ENCODE assay signal across 8 cellular contexts in the genomic region with DNA sequence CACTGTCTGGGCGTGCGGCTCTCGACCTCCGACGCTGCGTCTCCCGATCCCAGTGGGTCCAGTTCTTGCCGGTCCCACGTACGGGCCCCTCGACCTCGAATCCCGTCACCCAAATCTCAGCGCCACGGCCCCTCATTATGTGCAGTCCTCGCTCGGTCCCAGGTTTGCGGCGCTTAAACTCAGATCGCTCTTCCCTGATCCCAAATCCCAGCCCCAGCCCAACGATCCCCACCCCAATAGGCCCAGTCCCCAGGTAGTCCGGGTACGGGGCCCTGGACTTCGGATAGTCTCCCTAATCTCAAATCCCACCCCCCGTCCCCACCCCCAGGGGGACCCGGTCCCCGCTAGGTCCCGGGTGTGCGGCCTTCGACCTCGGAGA. TPM values are rescaled to one million over a fixed set of nuclear protein-coding genes. Genes with fewer than 3 reads are reported as not detected.
DNase-seq lines count a peak whose midpoint lies in the region; ATAC-seq and TF ChIP-seq lines count a peak whose summit lies in the region.

No MANE protein-coding gene starts in this region.

- 0% methylated on average over 26 of the region's 31 CpGs for WGBS in mesenchymal stem cell

- H4K8ac ChIP-seq in mesenchymal stem cell (ENCODE audit: low read length): peak overlapping the region; percentile 63

- H2AFZ ChIP-seq in mesenchymal stem cell (ENCODE audit: low read depth, low read length): no peak overlapping the region

- peak overlapping the region; percentile 86 for H2BK120ac ChIP-seq in mesenchymal stem cell (ENCODE audit: low read depth, low read length)

- peak overlapping the region; percentile 96 for H3K4me2 ChIP-seq in mesenchymal stem cell (ENCODE audit: low read length, poor library complexity, severe bottlenecking)

- H3K27me3 ChIP-seq in CD4-positive, CD25-positive, alpha-beta regulatory T cell (ENCODE audit: control insufficient read depth, insufficient read depth, low read length): no peaks in the 10 kb centered on the region
- no peaks in the 10 kb centered on the region for H3K27me3 ChIP-seq in mesenchymal stem cell (ENCODE audit: control insufficient read depth in 1 of 2, insufficient read depth in 1 of 2, low read length in 2 of 2)

- H2BK12ac ChIP-seq in mesenchymal stem cell (ENCODE audit: low read length in 2 of 2): peak overlapping the region in 1 of 2 experiments; percentile 83

- peaks cover 42% of the 10 kb centered on the region for H3K4me1 ChIP-seq in CD4-positive, CD25-positive, alpha-beta regulatory T cell (ENCODE audit: control insufficient read depth, insufficient read depth, low read length, poor library complexity, severe bottlenecking)
- H3K4me1 ChIP-seq in mesenchymal stem cell (ENCODE audit: control insufficient read depth, insufficient read depth, low read depth, low read length): peaks cover 17% of the 10 kb centered on the region

- peak overlapping the region; percentile 77 for H4K91ac ChIP-seq in mesenchymal stem cell (ENCODE audit: low read length)

- peak overlapping the region; percentile 93 for H3K4ac ChIP-seq in mesenchymal stem cell (ENCODE audit: low read depth in 1 of 2, low read length in 2 of 2)

- peak overlapping the region; percentile 84 for H3K4me3 ChIP-seq in CD4-positive, CD25-positive, alpha-beta regulatory T cell (ENCODE audit: low read depth, low read length)
- peak overlapping the region; percentile 70 for H3K4me3 ChIP-seq in astrocyte of the spinal cord (ENCODE audit: low read depth, low read length)
- peak overlapping the region; percentile 67 to 93 for H3K4me3 ChIP-seq in mesenchymal stem cell (ENCODE audit: insufficient read depth in 1 of 2, low read depth in 1 of 2, low read length in 2 of 2)

- peak overlapping the region; percentile 69 to 95 for H3K18ac ChIP-seq in mesenchymal stem cell (ENCODE audit: low read depth in 1 of 2, low read length in 2 of 2)

- H3K36me3 ChIP-seq in CD4-positive, CD25-positive, alpha-beta regulatory T cell (ENCODE audit: control insufficient read depth, insufficient read depth, low read length): peaks cover 6% of the 10 kb centered on the region
- peaks cover 6% of the 10 kb centered on the region in 2 experiments for H3K36me3 ChIP-seq in mesenchymal stem cell (ENCODE audit: control insufficient read depth in 1 of 2, insufficient read depth in 2 of 2, low read depth in 1 of 2, low read length in 2 of 2)

- in situ Hi-C loops in astrocyte of the spinal cord (cut with HindIII; ENCODE audit: low sequenced_read_pairs): no loop called here

- H2AK5ac ChIP-seq in mesenchymal stem cell (ENCODE audit: low read length, severe bottlenecking): no peak overlapping the region

- peaks cover 6% of the 10 kb centered on the region for H3K79me1 ChIP-seq in mesenchymal stem cell (replicated peaks; ENCODE audit: low read length, poor library complexity, severe bottlenecking)

- DNase-seq in CD4-positive, CD25-positive, alpha-beta regulatory T cell: no peak
- DNase-seq in astrocyte of the spinal cord (ENCODE audit: low read depth, low spot score) (no peak), mesenchymal stem cell (no peak), SW 1271 (lab: John Stamatoyannopoulos, UW) (no peak), NCI-H2081 treated with DMSO at 0.1 percent for 48 hours (lab: John Stamatoyannopoulos, UW) (no peak), erythroblast (lab: John Stamatoyannopoulos, UW) (no peak), mucosa of gallbladder (ENCODE audit: low spot score) (no peak)

- H3K27ac ChIP-seq in CD4-positive, CD25-positive, alpha-beta regulatory T cell (ENCODE audit: insufficient read depth, low read length, poor library complexity, severe bottlenecking): peak overlapping the region; percentile 100
- peak overlapping the region; percentile 94 for H3K27ac ChIP-seq in mesenchymal stem cell (ENCODE audit: low read length, poor library complexity, severe bottlenecking)

- peaks cover 6% of the 10 kb centered on the region for H3K36me3 Mint-ChIP-seq in CD4-positive, CD25-positive, alpha-beta regulatory T cell

- H3K27me3 Mint-ChIP-seq in CD4-positive, CD25-positive, alpha-beta regulatory T cell: peaks cover 4% of the 10 kb centered on the region

- H2BK15ac ChIP-seq in mesenchymal stem cell (ENCODE audit: low read depth, poor library complexity, severe bottlenecking): no peak overlapping the region

- no peaks in the 10 kb centered on the region for H3K9me3 ChIP-seq in CD4-positive, CD25-positive, alpha-beta regulatory T cell (ENCODE audit: control insufficient read depth in 2 of 2, low read length in 2 of 2)
- no peaks in the 10 kb centered on the region for H3K9me3 ChIP-seq in mesenchymal stem cell (ENCODE audit: control insufficient read depth, low read length)

- H3K23ac ChIP-seq in mesenchymal stem cell (ENCODE audit: low read length in 2 of 2): peak overlapping the region in 1 of 2 experiments; percentile 94

- no peak overlapping the region for H2BK5ac ChIP-seq in mesenchymal stem cell (ENCODE audit: low read depth, low read length, poor library complexity, severe bottlenecking)

- TF ChIP-seq POLR2A in erythroblast (IDR thresholded peaks at IDR 0.05; ENCODE audit: low read length): no peak

- peak overlapping the region; percentile 97 to 99 (median 97) for H3K27ac Mint-ChIP-seq in CD4-positive, CD25-positive, alpha-beta regulatory T cell

- peak overlapping the region; percentile 97 to 100 (median 99) for H3K4me3 Mint-ChIP-seq in CD4-positive, CD25-positive, alpha-beta regulatory T cell

- no peak for ATAC-seq in CD4-positive, CD25-positive, alpha-beta regulatory T cell (ENCODE audit: low read depth in 2 of 2)
- ATAC-seq in HG02852 (IDR thresholded peaks at IDR 0.05; ENCODE audit: unreplicated experiment): peak; percentile 0

- TF ChIP-seq CTCF in astrocyte of the spinal cord (IDR thresholded peaks at IDR 0.05; ENCODE audit: low read depth, low read length): no peak

- peaks cover 12 to 41% (median 17%) of the 10 kb centered on the region in 4 donors for H3K4me1 Mint-ChIP-seq in CD4-positive, CD25-positive, alpha-beta regulatory T cell

- peak overlapping the region in 1 of 2 experiments; percentile 90 for H3K14ac ChIP-seq in mesenchymal stem cell (ENCODE audit: low read length in 2 of 2)

- peak overlapping the region; percentile 97 for H3K9ac ChIP-seq in mesenchymal stem cell (ENCODE audit: low read length)

- no peaks in the 10 kb centered on the region for H3K9me3 Mint-ChIP-seq in CD4-positive, CD25-positive, alpha-beta regulatory T cell

RNA-seq across cellular contexts. Expression of gene HNRNPF, which starts 0.7 kb away (rescaled TPM):
- 143 TPM for total RNA-seq in CD4-positive, CD25-positive, alpha-beta regulatory T cell
- 100 to 1,000 TPM; 293 to 350 (median 323) TPM for polyA plus RNA-seq in CD4-positive, CD25-positive, alpha-beta regulatory T cell
- 115 TPM for polyA plus RNA-seq in mesenchymal stem cell (2013, experiment 1 of 2)
- polyA plus RNA-seq in mesenchymal stem cell (2013, experiment 2 of 2): 117 TPM
- total RNA-seq in mucosa of gallbladder: 184 TPM

RNA-seq across cellular contexts. Expression of gene ZNF487, which starts 28.6 kb away (rescaled TPM):
- total RNA-seq in CD4-positive, CD25-positive, alpha-beta regulatory T cell: 6.2 TPM
- polyA plus RNA-seq in CD4-positive, CD25-positive, alpha-beta regulatory T cell: 1 to 10 TPM; 2.5 to 6.5 (median 4.2) TPM
- polyA plus RNA-seq in mesenchymal stem cell (2013, experiment 1 of 2): 3.1 TPM
- 3.3 TPM for polyA plus RNA-seq in mesenchymal stem cell (2013, experiment 2 of 2)
- total RNA-seq in mucosa of gallbladder: 5.9 TPM

RNA-seq across cellular contexts. Expression of gene FXYD4, which starts 36.9 kb away (rescaled TPM):
- total RNA-seq in CD4-positive, CD25-positive, alpha-beta regulatory T cell: not detected
- polyA plus RNA-seq in CD4-positive, CD25-positive, alpha-beta regulatory T cell: not detected
- not detected for polyA plus RNA-seq in mesenchymal stem cell (2013, experiment 1 of 2)
- not detected for polyA plus RNA-seq in mesenchymal stem cell (2013, experiment 2 of 2)
- total RNA-seq in mucosa of gallbladder: 1.6 TPM
